Comparison of ENCODE assay signal across 8 cellular contexts in genomic region chr4:83644677-83645639, GRCh38.
DNase-seq lines count a peak whose midpoint lies in the region; ATAC-seq and TF ChIP-seq lines count a peak whose summit lies in the region.

No MANE protein-coding gene starts in this region.

- WGBS in stomach, 5 donors: 1 to 3% (median 2%) methylated on average over 5 of the region's 5 CpGs

- no peak overlapping the region for H3K27ac ChIP-seq in stomach

- TF ChIP-seq RAD21 in Ishikawa (IDR thresholded peaks at IDR 0.05; ENCODE audit: low read depth): peak; percentile 89

- TF ChIP-seq POLR2A in stomach (IDR thresholded peaks at IDR 0.05): no peak

- no peaks in the 10 kb centered on the region for H3K9me3 ChIP-seq in stomach

- TF ChIP-seq CTCF in stomach (IDR thresholded peaks at IDR 0.05): peak in 5 of 7 experiments; percentile 73 to 92 (median 84)

- no peaks in the 10 kb centered on the region for H3K4me1 ChIP-seq in stomach

- H3K36me3 ChIP-seq in stomach: no peaks in the 10 kb centered on the region

- ATAC-seq in GM21423 (IDR thresholded peaks at IDR 0.05; ENCODE audit: unreplicated experiment): peak; percentile 77

- TF ChIP-seq EP300 in Ishikawa (IDR thresholded peaks at IDR 0.05; ENCODE audit: borderline replicate concordance): no peak
- TF ChIP-seq EP300 in stomach (IDR thresholded peaks at IDR 0.05): no peak

- H3K27me3 ChIP-seq in stomach: peaks cover 0 to 9% (median 0%) of the 10 kb centered on the region in 3 donors

- DNase-seq in activated CD4-positive, CD25-positive, alpha-beta regulatory T cell treated with anti-CD3 and anti-CD28 coated beads, Interleukin-2, amount 50 U/mL, for 16 hours (ENCODE audit: low read depth, low spot score): peak; percentile 16
- DNase-seq in activated CD4-positive, CD25-positive, alpha-beta regulatory T cell treated with anti-CD3 and anti-CD28 coated beads, Interleukin-2, amount 50 U/mL, for 72 hours: no peak
- DNase-seq in OCI-M2 (lab: John Stamatoyannopoulos, UW; ENCODE audit: unreplicated experiment): peak; percentile 9
- DNase-seq in brain pericyte (ENCODE audit: low read depth, low spot score): peak; percentile 66
- DNase-seq in kidney tubule cell (ENCODE audit: low spot score): peak; percentile 66
- no peak for DNase-seq in stomach

- intact Hi-C loops in stomach (cut with DNase I; ENCODE audit: low total_unique reads): loop anchor here (5.0 kb wide), 1 partner anchor 138 kb away; no protein-coding TSS in a partner anchor

- no peak overlapping the region for H3K4me3 ChIP-seq in stomach

TF ChIP-seq in Ishikawa, 13 proteins besides CTCF, POLR2A, EP300 and RAD21:
- no peak for TF ChIP-seq TAF1 (IDR thresholded peaks at IDR 0.05; ENCODE audit: low read depth)
- no peak for TF ChIP-seq REST (IDR thresholded peaks at IDR 0.05; ENCODE audit: low read depth)
- TF ChIP-seq EGR1 (IDR thresholded peaks at IDR 0.05): no peak
- TF ChIP-seq ZBTB7A (IDR thresholded peaks at IDR 0.05; ENCODE audit: low read depth): no peak
- TF ChIP-seq, protein P1, sequence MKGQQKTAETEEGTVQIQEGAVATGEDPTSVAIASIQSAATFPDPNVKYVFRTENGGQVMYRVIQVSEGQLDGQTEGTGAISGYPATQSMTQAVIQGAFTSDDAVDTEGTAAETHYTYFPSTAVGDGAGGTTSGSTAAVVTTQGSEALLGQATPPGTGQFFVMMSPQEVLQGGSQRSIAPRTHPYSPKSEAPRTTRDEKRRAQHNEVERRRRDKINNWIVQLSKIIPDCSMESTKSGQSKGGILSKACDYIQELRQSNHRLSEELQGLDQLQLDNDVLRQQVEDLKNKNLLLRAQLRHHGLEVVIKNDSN (IDR thresholded peaks at IDR 0.05): no peak
TF ChIP-seq in Ishikawa: peak in this region for 0.

Comparison
In these comparisons a context has a peak if more than half of its experiments do, and no peak if none do; other contexts are left out.
1. DNase-seq: peak in activated CD4-positive, CD25-positive, alpha-beta regulatory T cell treated with anti-CD3 and anti-CD28 coated beads, Interleukin-2, amount 50 U/mL, for 16 hours (single experiment), OCI-M2 (single experiment), brain pericyte (single experiment) and kidney tubule cell (single experiment); none in activated CD4-positive, CD25-positive, alpha-beta regulatory T cell treated with anti-CD3 and anti-CD28 coated beads, Interleukin-2, amount 50 U/mL, for 72 hours (single experiment) and stomach (single experiment).